24 cellular contexts compared by ENCODE assay signal in genomic region chr1:16134906-16135305, GRCh38. TPM values are rescaled to one million over a fixed set of nuclear protein-coding genes. Genes with fewer than 3 reads are reported as not detected.
"Had no signal": no experiment of that assay in that cellular context is flagged by ENCODE, and none has a peak within 500 bp of the region (broad histone marks: within the 10 kb centered on the region; RNA-seq: fewer than 3 reads in every experiment).

No MANE protein-coding gene starts in this region.

- ATAC-seq: mucosa of descending colon; naive thymus-derived CD4-positive, alpha-beta T cell; natural killer cell treated with Interleukin-12 subunit alpha and Interleukin-12 subunit beta and Interleukin-15 and Interleukin-18, amount 100 ng/mL, for 72 hours; sciatic nerve; stimulated activated effector memory CD8-positive, alpha-beta T cell treated with anti-CD3 and anti-CD28 coated beads, Interleukin-12 subunit alpha, Interleukin-12 subunit beta, amount 100 ng/mL, for 72 hours; stimulated activated naive CD8-positive, alpha-beta T cell treated with anti-CD3 and anti-CD28 coated beads, Interleukin-15, amount 100 ng/mL, for 72 hours had no signal

- H3K27me3 ChIP-seq: ovary, right atrium auricular region, tibial nerve, vagina had no signal

- H3K27me3 Mint-ChIP-seq: progenitor cell of endocrine pancreas; stimulated activated naive CD8-positive, alpha-beta T cell treated with anti-CD3 and anti-CD28 coated beads, Interleukin-15, amount 100 ng/mL, for 72 hours; type B pancreatic cell had no signal

- H3K27ac Mint-ChIP-seq: memory B cell; naive thymus-derived CD4-positive, alpha-beta T cell; natural killer cell treated with Interleukin-12 subunit alpha and Interleukin-12 subunit beta and Interleukin-15 and Interleukin-18, amount 100 ng/mL, for 72 hours; progenitor cell of endocrine pancreas; stimulated activated effector memory CD8-positive, alpha-beta T cell treated with anti-CD3 and anti-CD28 coated beads, Interleukin-12 subunit alpha, Interleukin-12 subunit beta, amount 100 ng/mL, for 72 hours; stimulated activated naive CD8-positive, alpha-beta T cell treated with anti-CD3 and anti-CD28 coated beads, Interleukin-15, amount 100 ng/mL, for 72 hours; type B pancreatic cell had no signal

- H3K9me3 Mint-ChIP-seq: memory B cell; naive thymus-derived CD4-positive, alpha-beta T cell; natural killer cell treated with Interleukin-12 subunit alpha and Interleukin-12 subunit beta and Interleukin-15 and Interleukin-18, amount 100 ng/mL, for 72 hours; stimulated activated effector memory CD8-positive, alpha-beta T cell treated with anti-CD3 and anti-CD28 coated beads, Interleukin-12 subunit alpha, Interleukin-12 subunit beta, amount 100 ng/mL, for 72 hours; stimulated activated naive CD8-positive, alpha-beta T cell treated with anti-CD3 and anti-CD28 coated beads, Interleukin-15, amount 100 ng/mL, for 72 hours; type B pancreatic cell had no signal

- H3K36me3 Mint-ChIP-seq: natural killer cell treated with Interleukin-12 subunit alpha and Interleukin-12 subunit beta and Interleukin-15 and Interleukin-18, amount 100 ng/mL, for 72 hours; stimulated activated effector memory CD8-positive, alpha-beta T cell treated with anti-CD3 and anti-CD28 coated beads, Interleukin-12 subunit alpha, Interleukin-12 subunit beta, amount 100 ng/mL, for 72 hours had no signal

- H3K4me3 ChIP-seq: left ventricle myocardium inferior, lung, mucosa of descending colon, ovary, right atrium auricular region, skin epidermis, tibial nerve, vagina had no signal

- H3K9me3 ChIP-seq: left ventricle myocardium inferior, mucosa of descending colon, ovary, right atrium auricular region, tibial nerve, vagina had no signal

- H3K36me3 ChIP-seq: ovary had no signal

- H3K4me3 Mint-ChIP-seq: memory B cell; naive thymus-derived CD4-positive, alpha-beta T cell; natural killer cell treated with Interleukin-12 subunit alpha and Interleukin-12 subunit beta and Interleukin-15 and Interleukin-18, amount 100 ng/mL, for 72 hours; stimulated activated effector memory CD8-positive, alpha-beta T cell treated with anti-CD3 and anti-CD28 coated beads, Interleukin-12 subunit alpha, Interleukin-12 subunit beta, amount 100 ng/mL, for 72 hours; stimulated activated naive CD8-positive, alpha-beta T cell treated with anti-CD3 and anti-CD28 coated beads, Interleukin-15, amount 100 ng/mL, for 72 hours; type B pancreatic cell had no signal

- H3K4me1 Mint-ChIP-seq: memory B cell had no signal

- DNase-seq: hippocampal formation; islet precursor cell; left ventricle myocardium inferior; midbrain; mucosa of descending colon; naive thymus-derived CD4-positive, alpha-beta T cell; stimulated activated CD4-positive, alpha-beta T cell treated with anti-CD3 and anti-CD28 coated beads, Interleukin-12 subunit alpha, Interleukin-12 subunit beta, amount 100 ng/mL, for 4 hours; stimulated activated CD4-positive, alpha-beta T cell treated with anti-CD3 and anti-CD28 coated beads, Interleukin-15, amount 100 ng/mL, for 24 hours; stimulated activated CD4-positive, alpha-beta T cell treated with anti-CD3 and anti-CD28 coated beads, Interleukin-4, amount 100 ng/mL, for 24 hours; stimulated activated naive CD4-positive, alpha-beta T cell; stimulated activated naive CD8-positive, alpha-beta T cell treated with anti-CD3 and anti-CD28 coated beads, Interleukin-15, amount 100 ng/mL, for 72 hours; substantia nigra had no signal

- H3K27ac ChIP-seq: ovary, right atrium auricular region, skin epidermis, tibial nerve, vagina had no signal

RNA-seq across cellular contexts. Expression of gene EPHA2, which starts 21.0 kb away (rescaled TPM):
- total RNA-seq: natural killer cell treated with Interleukin-12 subunit alpha and Interleukin-12 subunit beta and Interleukin-15 and Interleukin-18, amount 100 ng/mL, for 72 hours had no signal
